9 cellular contexts compared by ENCODE assay signal in genomic region chr6:83853968-83854501, GRCh38. TPM values are rescaled to one million over a fixed set of nuclear protein-coding genes. Genes with fewer than 3 reads are reported as not detected.
A peak's percentile ranks its signal among the peaks of the same experiment; 100 is the strongest.
DNase-seq lines count a peak whose midpoint lies in the region; ATAC-seq and TF ChIP-seq lines count a peak whose summit lies in the region.
"Had no signal": no experiment of that assay in that cellular context is flagged by ENCODE, and none has a peak within 500 bp of the region (broad histone marks: within the 10 kb centered on the region; RNA-seq: fewer than 3 reads in every experiment).

No MANE protein-coding gene starts in this region.

- intact Hi-C loops in heart right ventricle (cut with DNase I), result loop anchor here in 1 of 10 donors (10.0 kb wide), 1 partner anchor 789 kb away; the partner anchor contains the start of genes DOP1A and UBE3D
- intact Hi-C loops in left cardiac atrium (cut with DNase I), result no loop called here
- intact Hi-C loops in transverse colon (cut with DNase I; ENCODE audit: low total_unique reads), result no loop called here

- H3K4me3 ChIP-seq in heart right ventricle (peak overlapping the region; percentile 12 to 53 (median 44)), WERI-Rb-1 (ENCODE audit: low read depth, low read length) (peak overlapping the region; percentile 70), transverse colon (peak overlapping the region in 3 of 4 donors; percentile 18 to 46 (median 36))

- no peaks in the 10 kb centered on the region for H3K9me3 ChIP-seq in heart right ventricle
- no peaks in the 10 kb centered on the region for H3K9me3 ChIP-seq in WERI-Rb-1 (ENCODE audit: severe bottlenecking)
- no peaks in the 10 kb centered on the region for H3K9me3 ChIP-seq in transverse colon

- H3K27me3 ChIP-seq in heart right ventricle, result peaks cover 0 to 71% (median 55%) of the 10 kb centered on the region in 7 donors
- no peaks in the 10 kb centered on the region for H3K27me3 ChIP-seq in WERI-Rb-1 (ENCODE audit: insufficient read depth, low read depth, severe bottlenecking)
- H3K27me3 ChIP-seq in transverse colon, result peaks cover 57% of the 10 kb centered on the region

- WGBS in heart right ventricle, 2 donors, result 7 to 13% methylated on average over 20 of the region's 20 CpGs
- WGBS in transverse colon (ENCODE audit: low coverage in 1 of 2), 2 donors, result 30 to 31% methylated on average over 6 to 18 of the region's 20 CpGs

- TF ChIP-seq POLR2A in transverse colon (IDR thresholded peaks at IDR 0.05), result no peak

- TF ChIP-seq CTCF in heart right ventricle (IDR thresholded peaks at IDR 0.05) (no peak), WERI-Rb-1 (IDR thresholded peaks at IDR 0.05; ENCODE audit: low read depth, low read length) (no peak), transverse colon (IDR thresholded peaks at IDR 0.05) (no peak)

- TF ChIP-seq EP300 in transverse colon (IDR thresholded peaks at IDR 0.05; ENCODE audit: low read depth), result no peak

- DNase-seq in heart right ventricle, result no peak
- DNase-seq in left cardiac atrium, result no peak
- peak; percentile 58 for DNase-seq in WERI-Rb-1
- DNase-seq in iPS-NIHi7 (ENCODE audit: extremely low spot score), result peak; percentile 41
- no peak for DNase-seq in transverse colon
- DNase-seq in HK-2 (ENCODE audit: unreplicated experiment), result no peak
- no peak for DNase-seq in activated CD4-positive, alpha-beta T cell treated with anti-CD3 and anti-CD28 coated beads for 1 hour

- no peak overlapping the region for H3K27ac ChIP-seq in heart right ventricle
- peak overlapping the region; percentile 86 for H3K27ac ChIP-seq in WERI-Rb-1
- no peak overlapping the region for H3K27ac ChIP-seq in transverse colon

- H3K4me1 ChIP-seq in heart right ventricle (peaks cover 3 to 22% (median 19%) of the 10 kb centered on the region in 9 donors), transverse colon (peaks cover 4 to 19% (median 18%) of the 10 kb centered on the region in 4 donors)

- ATAC-seq in heart right ventricle (peak in 1 of 8 donors; percentile 14), left cardiac atrium (no peak), GM21515 (IDR thresholded peaks at IDR 0.05; ENCODE audit: unreplicated experiment) (no peak)

- in situ Hi-C loops in transverse colon (cut with MboI; ENCODE audit: low pct_ligation_motif_present in 1 of 4, low pct_unique_long_range_greater_than_20kb in 1 of 4, low sequenced_read_pairs in 3 of 4), result no loop called here

- no peaks in the 10 kb centered on the region for H3K36me3 ChIP-seq in heart right ventricle
- H3K36me3 ChIP-seq in WERI-Rb-1, result no peaks in the 10 kb centered on the region
- no peaks in the 10 kb centered on the region for H3K36me3 ChIP-seq in transverse colon

RNA-seq across cellular contexts. Expression of gene RIPPLY2, which starts 0.9 kb away (rescaled TPM):
- total RNA-seq in heart right ventricle (not detected), left cardiac atrium (not detected), transverse colon (not detected)
- polyA plus RNA-seq in heart right ventricle, result under 1 TPM in 1 of 2 donors, not detected in 1; 0.17 TPM
- total RNA-seq: activated CD8-positive, alpha-beta memory T cell treated with anti-CD3 and anti-CD28 coated beads for 36 hours had no signal

RNA-seq across cellular contexts. Expression of gene CYB5R4, which starts 5.5 kb away (rescaled TPM):
- 10 to 100 TPM; 10.6 to 20.0 (median 16.0) TPM for total RNA-seq in heart right ventricle
- polyA plus RNA-seq in heart right ventricle, result 1 to 10 TPM; 1.2 to 8.0 TPM
- total RNA-seq in left cardiac atrium, result 10 to 100 TPM; 15.3 to 15.8 TPM
- 10 to 100 TPM in 1 of 4 donors, 1 to 10 TPM in 3; 6.0 to 10.5 (median 8.4) TPM for total RNA-seq in transverse colon

Comparison
In these comparisons a context has a peak if more than half of its experiments do, and no peak if none do; other contexts are left out.
1. DNase-seq: peak in WERI-Rb-1 (single experiment) and iPS-NIHi7 (single experiment); none in heart right ventricle (0 of 2), left cardiac atrium (single experiment), transverse colon (single experiment), HK-2 (single experiment) and activated CD4-positive, alpha-beta T cell treated with anti-CD3 and anti-CD28 coated beads for 1 hour (single experiment).
2. Peak in every context shown above with its lines, with median percentiles within 50 percentile points of each other: H3K4me3 ChIP-seq.